7 cellular contexts compared by ENCODE assay signal in genomic region chr1:163170975-163171676, GRCh38. TPM values are rescaled to one million over a fixed set of nuclear protein-coding genes. Genes with fewer than 3 reads are reported as not detected.
DNase-seq lines count a peak whose midpoint lies in the region; TF ChIP-seq lines count a peak whose summit lies in the region.

No MANE protein-coding gene starts in this region.

- no peaks in the 10 kb centered on the region for H3K36me3 ChIP-seq in GM06990 (ENCODE audit: control insufficient read depth, insufficient read depth, low read length)

- H3K4me3 ChIP-seq in GM06990 (replicated peaks; ENCODE audit: low read depth, low read length): no peak overlapping the region
- no peak overlapping the region for H3K4me3 ChIP-seq in choroid plexus epithelial cell (ENCODE audit: low read depth, low read length)

- H3K27me3 ChIP-seq in GM06990 (replicated peaks; ENCODE audit: control insufficient read depth, insufficient read depth, low read length): no peaks in the 10 kb centered on the region

- DNase-seq in GM06990 (ENCODE audit: extremely low read depth, insufficient read length): no peak
- peak; percentile 12 for DNase-seq in NCI-H1694 (lab: John Stamatoyannopoulos, UW)
- DNase-seq in choroid plexus epithelial cell (ENCODE audit: low read depth): peak; percentile 75
- DNase-seq in progenitor cell of endocrine pancreas (ENCODE audit: low spot score, unreplicated experiment): no peak
- no peak for DNase-seq in caudate nucleus (lab: John Stamatoyannopoulos, UW)
- DNase-seq in UCSD-AML1 (lab: John Stamatoyannopoulos, UW; ENCODE audit: unreplicated experiment): no peak
- DNase-seq in NCI-H524 treated with DMSO at 0.1 percent for 48 hours (lab: John Stamatoyannopoulos, UW): no peak

- no peak overlapping the region for H3K27ac Mint-ChIP-seq in progenitor cell of endocrine pancreas

- peaks cover 3% of the 10 kb centered on the region for H3K27me3 Mint-ChIP-seq in progenitor cell of endocrine pancreas

- no peak overlapping the region for H3K4me3 Mint-ChIP-seq in progenitor cell of endocrine pancreas (ENCODE audit: low read depth)

- peak; percentile 36 for TF ChIP-seq CTCF in GM06990 (IDR thresholded peaks at IDR 0.05; ENCODE audit: insufficient read depth, low read length, poor library complexity, severe bottlenecking)
- peak; percentile 73 for TF ChIP-seq CTCF in choroid plexus epithelial cell (conservative IDR thresholded peaks at IDR 0.05; ENCODE audit: low read depth, low read length)
- peak; percentile 52 for TF ChIP-seq CTCF in progenitor cell of endocrine pancreas (IDR thresholded peaks at IDR 0.05; ENCODE audit: unreplicated experiment)

- H3K9me3 Mint-ChIP-seq in progenitor cell of endocrine pancreas (ENCODE audit: low read depth): no peaks in the 10 kb centered on the region

- H3K36me3 Mint-ChIP-seq in progenitor cell of endocrine pancreas (ENCODE audit: insufficient read depth): no peaks in the 10 kb centered on the region

- H3K27ac ChIP-seq in caudate nucleus (ENCODE audit: low read depth, low read length): no peak overlapping the region

- H3K4me1 Mint-ChIP-seq in progenitor cell of endocrine pancreas (ENCODE audit: low read depth): peaks cover 11% of the 10 kb centered on the region

RNA-seq across cellular contexts. Expression of gene RGS5, which starts 31.6 kb away (rescaled TPM):
- total RNA-seq in progenitor cell of endocrine pancreas: 2.9 and 5.7 TPM in 2 replicates

Comparison
In these comparisons a context has a peak if more than half of its experiments do, and no peak if none do; other contexts are left out.
1. DNase-seq: peak in NCI-H1694 (single experiment) and choroid plexus epithelial cell (single experiment); none in GM06990 (single experiment), progenitor cell of endocrine pancreas (single experiment), caudate nucleus (0 of 61), UCSD-AML1 (single experiment) and NCI-H524 treated with DMSO at 0.1 percent for 48 hours (single experiment).
2. Peak in every context shown above with its lines, with median percentiles within 50 percentile points of each other: CTCF ChIP-seq.